Comparison of ENCODE assay signal across 1 cellular context in the genomic region with DNA sequence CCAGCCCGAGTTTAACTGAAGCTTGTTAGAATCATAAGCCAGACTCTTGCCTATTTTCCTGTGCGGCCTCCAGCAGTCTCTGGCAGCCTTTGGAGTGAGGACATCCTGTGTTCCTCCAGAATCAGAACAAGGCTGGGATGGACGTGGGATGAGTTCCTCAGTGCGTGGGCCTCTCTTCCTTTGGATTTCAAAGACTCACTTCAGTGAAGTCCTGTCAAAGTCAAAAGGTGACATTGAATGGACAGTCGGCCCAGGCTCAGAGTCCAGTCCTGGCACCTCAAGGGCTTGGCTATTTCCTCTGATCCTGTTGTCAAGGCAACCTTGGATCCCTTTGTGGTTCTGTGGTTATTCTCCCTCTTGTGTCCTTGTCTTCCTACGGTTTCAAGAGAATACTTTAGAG.
TF ChIP-seq lines count a peak whose summit lies in the region.

No MANE protein-coding gene starts in this region.

TF ChIP-seq in A549, 52 proteins besides CTCF, POLR2A, EP300 and RAD21 (continued from another document):
- TF ChIP-seq ELK1 (IDR thresholded peaks at IDR 0.05; ENCODE audit: low read depth, low read length) = no peak
- TF ChIP-seq ZFP36 (IDR thresholded peaks at IDR 0.05; ENCODE audit: borderline replicate concordance, partially characterized antibody) = no peak
- no peak for TF ChIP-seq BCL3 (IDR thresholded peaks at IDR 0.05)
